ENCODE assay signal across 29 cellular contexts in the genomic region with DNA sequence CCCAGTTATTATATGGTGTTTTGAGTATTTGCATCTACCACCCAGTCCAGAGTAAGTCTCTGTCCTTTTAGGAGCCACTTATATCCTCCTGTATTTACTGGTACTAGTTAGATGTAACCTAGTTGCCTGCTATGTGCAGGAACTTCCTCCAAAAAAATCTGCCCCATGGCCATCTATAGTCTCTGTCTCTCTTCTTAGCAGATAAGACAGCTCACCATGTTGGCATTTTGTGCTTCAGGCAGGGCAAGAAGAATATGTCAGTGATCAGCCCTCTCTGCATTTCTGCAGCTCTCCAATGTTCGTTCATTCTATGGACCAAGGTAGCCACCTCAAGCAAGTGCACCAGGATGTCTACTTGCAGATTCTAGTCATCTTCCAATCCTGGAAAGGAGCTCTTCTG.
"Had no signal": no experiment of that assay in that cellular context is flagged by ENCODE, and none has a peak within 500 bp of the region (broad histone marks: within the 10 kb centered on the region; RNA-seq: fewer than 3 reads in every experiment).

No MANE protein-coding gene starts in this region.

- DNase-seq: activated B cell treated with CpG ODN at 0.5 μM for 24 hours; activated CD4-positive, alpha-beta memory T cell treated with anti-CD3 and anti-CD28 coated beads for 36 hours; activated CD4-positive, alpha-beta T cell treated with anti-CD3 and anti-CD28 coated beads for 4 hours; activated CD4-positive, alpha-beta T cell treated with anti-CD3 and anti-CD28 coated beads, Interleukin-2, amount 10 ng/mL, durations not matched to agents 24 days and 14 days; activated CD4-positive, alpha-beta T cell treated with anti-CD3 and anti-CD28 coated beads, Interleukin-2, amount 50 U/mL, for 1 hour; activated CD4-positive, alpha-beta T cell treated with anti-CD3 and anti-CD28 coated beads, Interleukin-2, amount 50 U/mL, for 4 hours; activated CD4-positive, CD25-positive, alpha-beta regulatory T cell treated with anti-CD3 and anti-CD28 coated beads, Interleukin-2, amount 50 U/mL, for 72 hours; activated CD8-positive, alpha-beta memory T cell treated with anti-CD3 and anti-CD28 coated beads, Interleukin-2, amount 50 U/mL, for 4 hours; activated CD8-positive, alpha-beta T cell treated with anti-CD3 and anti-CD28 coated beads for 36 hours; activated effector memory CD4-positive, alpha-beta T cell treated with anti-CD3 and anti-CD28 coated beads, Interleukin-2, amount 50 U/mL, for 16 hours; activated gamma-delta T cell treated with Interleukin-2 at 50 U/mL for 16 hours; activated naive CD4-positive, alpha-beta T cell; activated naive CD4-positive, alpha-beta T cell treated with anti-CD3 and anti-CD28 coated beads for 36 hours; activated naive CD4-positive, alpha-beta T cell treated with anti-CD3 and anti-CD28 coated beads, Interleukin-2, amount 50 U/mL, for 16 hours; activated naive CD8-positive, alpha-beta T cell treated with anti-CD3 and anti-CD28 coated beads for 36 hours; activated T-cell treated with anti-CD3 and anti-CD28 coated beads for 4 hours; activated T-cell treated with anti-CD3 and anti-CD28 coated beads, Interleukin-2, amount 50 U/mL, for 1 hour; activated T-cell treated with anti-CD3 and anti-CD28 coated beads, Interleukin-2, amount 50 U/mL, for 4 hours; activated T-cell treated with anti-CD3 and anti-CD28 coated beads, Interleukin-2, amount 50 U/mL, for 72 hours; adrenal gland; amniotic stem cell; aorta; body of pancreas; brain microvascular endothelial cell; central memory CD4-positive, alpha-beta T cell; T-helper 2 cell; T-helper 9 cell had no signal

- H3K36me3 ChIP-seq: adrenal gland, brain microvascular endothelial cell had no signal

- H3K4me1 ChIP-seq: adrenal gland, body of pancreas, breast epithelium had no signal

- H3K9me3 ChIP-seq: adrenal gland, body of pancreas, breast epithelium had no signal

- H3K27ac ChIP-seq: adrenal gland, body of pancreas, brain microvascular endothelial cell, breast epithelium, VCaP had no signal

- H3K4me3 ChIP-seq: adrenal gland, body of pancreas, breast epithelium had no signal

- H3K27me3 ChIP-seq: adrenal gland, body of pancreas, brain microvascular endothelial cell, breast epithelium had no signal
